8 cellular contexts compared by ENCODE assay signal in the genomic region with DNA sequence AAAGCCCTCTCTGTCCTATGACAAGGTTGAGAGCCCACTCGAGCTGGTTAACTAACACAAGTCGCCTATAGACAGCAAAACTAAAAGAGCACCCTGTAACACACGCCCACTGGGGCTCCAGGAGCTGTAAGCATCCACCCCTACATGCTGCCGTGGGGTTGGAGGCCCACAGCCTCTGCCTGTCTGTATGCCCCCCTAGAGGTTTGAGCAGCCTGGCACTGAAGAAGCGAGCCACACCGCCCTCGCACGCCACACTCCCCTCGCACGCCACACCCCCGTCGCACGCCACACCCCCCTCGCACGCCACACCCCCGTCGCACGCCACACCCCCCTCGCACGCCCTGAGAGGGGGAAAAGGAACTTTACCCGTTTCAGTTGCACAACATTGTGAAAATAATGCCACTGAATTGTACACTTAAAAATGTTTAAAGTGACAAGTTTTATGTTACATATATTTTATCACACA. TPM values are rescaled to one million over a fixed set of nuclear protein-coding genes. Genes with fewer than 3 reads are reported as not detected.
A peak's percentile ranks its signal among the peaks of the same experiment; 100 is the strongest.
DNase-seq lines count a peak whose midpoint lies in the region; ATAC-seq, FAIRE-seq and TF ChIP-seq lines count a peak whose summit lies in the region.

No MANE protein-coding gene starts in this region.

- peaks cover 11% of the 10 kb centered on the region for H3K4me1 ChIP-seq in CD4-positive, CD25-positive, alpha-beta regulatory T cell (ENCODE audit: control insufficient read depth, insufficient read depth, low read length, poor library complexity, severe bottlenecking)
- H3K4me1 ChIP-seq in liver (ENCODE audit: control insufficient read depth in 4 of 4, insufficient read depth in 4 of 4, low read length in 3 of 4): peaks cover 1 to 8% (median 7%) of the 10 kb centered on the region in 4 donors

- TF ChIP-seq RAD21 in liver (IDR thresholded peaks at IDR 0.05): no peak

- H3K36me3 ChIP-seq in CD4-positive, CD25-positive, alpha-beta regulatory T cell (ENCODE audit: control insufficient read depth, insufficient read depth, low read length): no peaks in the 10 kb centered on the region
- no peaks in the 10 kb centered on the region for H3K36me3 ChIP-seq in liver (ENCODE audit: control insufficient read depth in 4 of 4, insufficient read depth in 3 of 4, low read depth in 1 of 4, low read length in 3 of 4)

- no peak overlapping the region for H3K27ac ChIP-seq in CD4-positive, CD25-positive, alpha-beta regulatory T cell (ENCODE audit: insufficient read depth, low read length, poor library complexity, severe bottlenecking)
- H3K27ac ChIP-seq in coronary artery (no peak overlapping the region), liver (ENCODE audit: low read depth in 1 of 2, low read length in 2 of 2) (peak overlapping the region in 1 of 2 donors; percentile 20)

- no peak for TF ChIP-seq POLR2A in H54 (IDR thresholded peaks at IDR 0.05; ENCODE audit: low read depth, low read length)

- peak; percentile 99 for ATAC-seq in CD4-positive, CD25-positive, alpha-beta regulatory T cell (ENCODE audit: low read depth in 2 of 2)

- DNase-seq in CD4-positive, CD25-positive, alpha-beta regulatory T cell: peak; percentile 69 to 80 (median 80)
- DNase-seq in H54 (ENCODE audit: insufficient read length, low spot score): peak; percentile 33
- DNase-seq in NCI-H2171 treated with DMSO at 0.1 percent for 48 hours (lab: John Stamatoyannopoulos, UW): peak; percentile 80
- peak; percentile 70 to 72 for DNase-seq in activated CD4-positive, alpha-beta T cell treated with anti-CD3 and anti-CD28 coated beads for 4 hours
- DNase-seq in coronary artery (ENCODE audit: low spot score): peak; percentile 74
- DNase-seq in stimulated activated CD4-positive, alpha-beta T cell treated with anti-CD3 and anti-CD28 coated beads, TNF-alpha, amount 100 ng/mL, for 24 hours (ENCODE audit: low read depth in 3 of 3): peak; percentile 54 to 72 (median 55)
- DNase-seq in RCC 7860 (ENCODE audit: low spot score): no peak

- peaks cover 4 to 12% (median 6%) of the 10 kb centered on the region in 4 donors for H3K4me1 Mint-ChIP-seq in CD4-positive, CD25-positive, alpha-beta regulatory T cell

- no peaks in the 10 kb centered on the region for H3K36me3 Mint-ChIP-seq in CD4-positive, CD25-positive, alpha-beta regulatory T cell

- H3K4me3 Mint-ChIP-seq in CD4-positive, CD25-positive, alpha-beta regulatory T cell: peak overlapping the region; percentile 11 to 89 (median 64)

- H3K27me3 ChIP-seq in CD4-positive, CD25-positive, alpha-beta regulatory T cell (ENCODE audit: control insufficient read depth, insufficient read depth, low read length): peaks cover 2% of the 10 kb centered on the region
- no peaks in the 10 kb centered on the region for H3K27me3 ChIP-seq in liver (ENCODE audit: control insufficient read depth in 4 of 4, insufficient read depth in 4 of 4, low read length in 3 of 4)

- FAIRE-seq in H54 (lab: Jason Lieb, UNC) (no peak), RCC 7860 (lab: Jason Lieb, UNC) (no peak)

- H3K27ac Mint-ChIP-seq in CD4-positive, CD25-positive, alpha-beta regulatory T cell: peak overlapping the region in 1 of 3 donors; percentile 46

- H3K4me3 ChIP-seq in CD4-positive, CD25-positive, alpha-beta regulatory T cell (ENCODE audit: low read depth, low read length): peak overlapping the region; percentile 52
- H3K4me3 ChIP-seq in coronary artery (peak overlapping the region; percentile 63), liver (ENCODE audit: low read depth in 1 of 3, low read length in 3 of 3) (peak overlapping the region; percentile 25 to 66 (median 59))

- TF ChIP-seq CTCF in coronary artery (IDR thresholded peaks at IDR 0.05) (no peak), liver (IDR thresholded peaks at IDR 0.05; ENCODE audit: low read depth, low read length, missing input control) (no peak)

- H3K27me3 Mint-ChIP-seq in CD4-positive, CD25-positive, alpha-beta regulatory T cell: peaks cover 18% of the 10 kb centered on the region

- no peaks in the 10 kb centered on the region for H3K9me3 ChIP-seq in CD4-positive, CD25-positive, alpha-beta regulatory T cell (ENCODE audit: control insufficient read depth in 2 of 2, low read length in 2 of 2)
- H3K9me3 ChIP-seq in liver (ENCODE audit: control insufficient read depth in 4 of 4, low read length in 3 of 4): no peaks in the 10 kb centered on the region

- H3K9me3 Mint-ChIP-seq in CD4-positive, CD25-positive, alpha-beta regulatory T cell: no peaks in the 10 kb centered on the region

- peak overlapping the region in 1 of 2 donors; percentile 76 for H3K9ac ChIP-seq in liver (ENCODE audit: low read depth in 1 of 2, low read length in 2 of 2)

- under 1% methylated on average over 21 of the region's 21 CpGs for WGBS in liver

TF ChIP-seq in liver, 16 proteins besides CTCF, POLR2A, EP300 and RAD21:
- TF ChIP-seq HNF4A (conservative IDR thresholded peaks at IDR 0.05) (peak; percentile 54 to 76), SP1 (IDR thresholded peaks at IDR 0.05) (peak; percentile 62), FOXA2 (IDR thresholded peaks at IDR 0.05) (no peak), EGR1 (IDR thresholded peaks at IDR 0.05; ENCODE audit: low read depth in 2 of 2) (peak in 1 of 2 donors; percentile 19), RXRA (IDR thresholded peaks at IDR 0.05) (peak in 1 of 2 donors; percentile 15)
- TF ChIP-seq, protein P1, sequence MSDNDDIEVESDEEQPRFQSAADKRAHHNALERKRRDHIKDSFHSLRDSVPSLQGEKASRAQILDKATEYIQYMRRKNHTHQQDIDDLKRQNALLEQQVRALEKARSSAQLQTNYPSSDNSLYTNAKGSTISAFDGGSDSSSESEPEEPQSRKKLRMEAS (IDR thresholded peaks at IDR 0.05): peak; percentile 24

RNA-seq across cellular contexts. Expression of a gene that starts 13.2 kb away (rescaled TPM):
- total RNA-seq in CD4-positive, CD25-positive, alpha-beta regulatory T cell: 15.7 TPM
- 10 to 100 TPM; 36.3 to 40.5 (median 37.4) TPM for polyA plus RNA-seq in CD4-positive, CD25-positive, alpha-beta regulatory T cell
- total RNA-seq in liver: 100 to 1,000 TPM in 1 of 2 donors, 10 to 100 TPM in 1; 68.2 to 111 TPM
- 100 to 1,000 TPM; 187 to 198 TPM for polyA plus RNA-seq in liver

RNA-seq across cellular contexts. Expression of a gene that starts 29.7 kb away (rescaled TPM):
- 5.3 TPM for total RNA-seq in CD4-positive, CD25-positive, alpha-beta regulatory T cell
- 10 to 100 TPM; 10.3 to 22.6 (median 17.0) TPM for polyA plus RNA-seq in CD4-positive, CD25-positive, alpha-beta regulatory T cell
- total RNA-seq in liver: 10 to 100 TPM; 33.8 to 58.0 TPM
- 10 to 100 TPM; 39.2 to 50.2 TPM for polyA plus RNA-seq in liver

RNA-seq across cellular contexts. Expression of a gene that starts 37.9 kb away (rescaled TPM):
- total RNA-seq in CD4-positive, CD25-positive, alpha-beta regulatory T cell: 7.0 TPM
- polyA plus RNA-seq in CD4-positive, CD25-positive, alpha-beta regulatory T cell: 10 to 100 TPM in 1 of 4 donors, 1 to 10 TPM in 3; 8.0 to 10.3 (median 9.8) TPM
- total RNA-seq in liver: 10 to 100 TPM; 22.9 to 43.4 TPM
- 10 to 100 TPM; 37.0 to 40.4 TPM for polyA plus RNA-seq in liver

RNA-seq across cellular contexts. Expression of a gene that starts 47.5 kb away (rescaled TPM):
- total RNA-seq in CD4-positive, CD25-positive, alpha-beta regulatory T cell: 50.4 TPM
- polyA plus RNA-seq in CD4-positive, CD25-positive, alpha-beta regulatory T cell: 100 to 1,000 TPM in 2 of 4 donors, 10 to 100 TPM in 2; 84.4 to 111 (median 100) TPM
- total RNA-seq in liver: 10 to 100 TPM; 26.3 to 33.9 TPM
- 10 to 100 TPM; 52.6 to 71.1 TPM for polyA plus RNA-seq in liver
